ENCODE assay signal across 17 cellular contexts in genomic region chr14:92500491-92500941, GRCh38. TPM values are rescaled to one million over a fixed set of nuclear protein-coding genes. Genes with fewer than 3 reads are reported as not detected.
DNase-seq lines count a peak whose midpoint lies in the region; ATAC-seq and TF ChIP-seq lines count a peak whose summit lies in the region.
"Had no signal": no experiment of that assay in that cellular context is flagged by ENCODE, and none has a peak within 500 bp of the region (broad histone marks: within the 10 kb centered on the region; RNA-seq: fewer than 3 reads in every experiment).

No MANE protein-coding gene starts in this region.

- BruUV-seq in IMR-90 (replicated peaks; lab: Mats Ljungman, UMichigan) = no TSS peak

- no peak overlapping the region for H3K27ac ChIP-seq in BLaER1
- H3K27ac ChIP-seq in IMR-90 (ENCODE audit: insufficient read depth, low read length) = no peak overlapping the region
- H3K27ac ChIP-seq: gastroesophageal sphincter, neutrophil had no signal

- peaks cover 26% of the 10 kb centered on the region for H3K9me1 ChIP-seq in IMR-90 (ENCODE audit: insufficient read depth, low read length)

- no peaks in the 10 kb centered on the region for H3K9me3 Mint-ChIP-seq in neural crest cell
- no peaks in the 10 kb centered on the region for H3K9me3 Mint-ChIP-seq in stimulated activated memory B cell treated with anti-CD40 and anti-IgM and Interleukin-4, amounts not matched to agents 10 μg/mL and 1 μg/mL and 100 μg/mL, for 72 hours
- H3K9me3 Mint-ChIP-seq: activated naive CD8-positive, alpha-beta T cell treated with anti-CD3 and anti-CD28 coated beads, Interleukin-2, amount 50 U/mL, for 24 hours; stimulated activated naive B cell treated with anti-CD40 and anti-IgM and Interleukin-4, amounts not matched to agents 10 μg/mL and 1 μg/mL and 100 μg/mL, for 72 hours had no signal

- H2BK120ac ChIP-seq in IMR-90 (ENCODE audit: low read depth, low read length) = 0 out of 2 replicates have a peak overlapping the region, but pooled peaks have one; percentile 19

- DNase-seq in IMR-90 (no peak), epidermal melanocyte (ENCODE audit: insufficient read length, low spot score) (peak; percentile 73), neural crest cell (ENCODE audit: low read depth, low spot score) (peak; percentile 29), D341Med (ENCODE audit: low spot score) (no peak), NCI-H2029 treated with DMSO at 0.1 percent for 48 hours (lab: John Stamatoyannopoulos, UW) (no peak)
- DNase-seq: activated naive CD8-positive, alpha-beta T cell treated with anti-CD3 and anti-CD28 coated beads, Interleukin-2, amount 50 U/mL, for 24 hours; activated T-cell treated with anti-CD3 and anti-CD28 coated beads for 4 hours; NCI-H1417; stimulated activated naive B cell treated with anti-CD40 and anti-IgM and Interleukin-4, amounts not matched to agents 10 μg/mL and 1 μg/mL and 100 μg/mL, for 72 hours had no signal

- intact Hi-C loops in IMR-90 (cut with micrococcal nuclease) = no loop called here

- no peak overlapping the region for H2AK9ac ChIP-seq in IMR-90 (replicated peaks; ENCODE audit: low read depth, low read length, poor library complexity)

- in situ Hi-C loops in IMR-90 (cut with MboI; ENCODE audit: low sequenced_read_pairs) = no loop called here

- H2BK15ac ChIP-seq in IMR-90 (ENCODE audit: low read depth, low read length) = no peak overlapping the region

- peak overlapping the region; percentile 15; the same call in 1 of the 2 replicates for H3K9ac ChIP-seq in BLaER1
- no peak overlapping the region for H3K9ac ChIP-seq in IMR-90 (ENCODE audit: low read depth, low read length)

- H3K4me3 ChIP-seq in BLaER1 (no peak overlapping the region), IMR-90 (ENCODE audit: insufficient read depth, low read depth, low read length) (no peak overlapping the region)
- H3K4me3 ChIP-seq: gastroesophageal sphincter had no signal

- H3K4me2 ChIP-seq in BLaER1 (peak overlapping the region; percentile 55), IMR-90 (ENCODE audit: low read depth, low read length) (no peak overlapping the region)

- H3K27me3 ChIP-seq in BLaER1 = no peaks in the 10 kb centered on the region
- no peaks in the 10 kb centered on the region for H3K27me3 ChIP-seq in IMR-90 (ENCODE audit: control insufficient read depth, insufficient read depth, low read length)
- H3K27me3 ChIP-seq: gastroesophageal sphincter, neutrophil had no signal

- H4K20me1 ChIP-seq in BLaER1 (no peaks in the 10 kb centered on the region), IMR-90 (ENCODE audit: insufficient read depth, low read length) (no peaks in the 10 kb centered on the region)

- no peak overlapping the region for H2BK5ac ChIP-seq in IMR-90 (ENCODE audit: low read depth, low read length, poor library complexity, severe bottlenecking)

- peaks cover 35% of the 10 kb centered on the region for H3K4me1 Mint-ChIP-seq in neural crest cell
- H3K4me1 Mint-ChIP-seq in stimulated activated memory B cell treated with anti-CD40 and anti-IgM and Interleukin-4, amounts not matched to agents 10 μg/mL and 1 μg/mL and 100 μg/mL, for 72 hours = peaks cover 23% of the 10 kb centered on the region

- ATAC-seq in IMR-90 (ENCODE audit: low read depth) (no peak), GM21528 (IDR thresholded peaks at IDR 0.05; ENCODE audit: low FRiP score, unreplicated experiment) (no peak)
- no peak for ATAC-seq in stimulated activated memory B cell treated with anti-CD40 and anti-IgM and Interleukin-4, amounts not matched to agents 10 μg/mL and 1 μg/mL and 100 μg/mL, for 72 hours
- ATAC-seq: activated naive CD8-positive, alpha-beta T cell treated with anti-CD3 and anti-CD28 coated beads, Interleukin-2, amount 50 U/mL, for 24 hours; gastroesophageal sphincter; HCT116; left lobe of liver; stimulated activated naive B cell treated with anti-CD40 and anti-IgM and Interleukin-4, amounts not matched to agents 10 μg/mL and 1 μg/mL and 100 μg/mL, for 72 hours had no signal

- TF ChIP-seq CTCF in IMR-90 (conservative IDR thresholded peaks at IDR 0.05; ENCODE audit: low read depth, low read length) (no peak), neural crest cell (conservative IDR thresholded peaks at IDR 0.05) (no peak)

- H2AK5ac ChIP-seq in IMR-90 (ENCODE audit: low read depth, low read length) = peak overlapping the region; percentile 33; the same call in 1 of the 2 replicates

- no peak overlapping the region for H3K18ac ChIP-seq in IMR-90 (ENCODE audit: low read depth, low read length)

- peaks cover 0 to 2% of the 10 kb centered on the region in 2 experiments; a peak in 1 of 4 replicates for H3K79me1 ChIP-seq in IMR-90 (ENCODE audit: low read depth in 1 of 2, low read length in 2 of 2)

- peak overlapping the region; percentile 53; the same call in 1 of the 2 replicates for H2BK20ac ChIP-seq in IMR-90 (ENCODE audit: low read depth, low read length)

- H3K56ac ChIP-seq in IMR-90 (ENCODE audit: extremely low read depth, insufficient read depth, low read length) = no peak overlapping the region

- peak overlapping the region; percentile 88 for H3K27ac Mint-ChIP-seq in neural crest cell (ENCODE audit: unreplicated experiment)
- H3K27ac Mint-ChIP-seq in stimulated activated memory B cell treated with anti-CD40 and anti-IgM and Interleukin-4, amounts not matched to agents 10 μg/mL and 1 μg/mL and 100 μg/mL, for 72 hours = no peak overlapping the region
- H3K27ac Mint-ChIP-seq: activated naive CD8-positive, alpha-beta T cell treated with anti-CD3 and anti-CD28 coated beads, Interleukin-2, amount 50 U/mL, for 24 hours; B cell; stimulated activated naive B cell treated with anti-CD40 and anti-IgM and Interleukin-4, amounts not matched to agents 10 μg/mL and 1 μg/mL and 100 μg/mL, for 72 hours had no signal

- H3K4ac ChIP-seq in IMR-90 (ENCODE audit: low read depth, low read length) = no peak overlapping the region; the same call in 1 of the 2 replicates

- H3K9me3 ChIP-seq in BLaER1 (no peaks in the 10 kb centered on the region), IMR-90 (ENCODE audit: control insufficient read depth, insufficient read depth, low read length) (no peaks in the 10 kb centered on the region)
- H3K9me3 ChIP-seq: gastroesophageal sphincter, neutrophil had no signal

- no peak for TF ChIP-seq RAD21 in IMR-90 (IDR thresholded peaks at IDR 0.05; ENCODE audit: low read length)

- H3K27me3 Mint-ChIP-seq in neural crest cell (ENCODE audit: low read depth) = no peaks in the 10 kb centered on the region
- H3K27me3 Mint-ChIP-seq in stimulated activated memory B cell treated with anti-CD40 and anti-IgM and Interleukin-4, amounts not matched to agents 10 μg/mL and 1 μg/mL and 100 μg/mL, for 72 hours = peaks cover 18% of the 10 kb centered on the region
- H3K27me3 Mint-ChIP-seq: activated naive CD8-positive, alpha-beta T cell treated with anti-CD3 and anti-CD28 coated beads, Interleukin-2, amount 50 U/mL, for 24 hours; B cell had no signal

- H3K23ac ChIP-seq in IMR-90 (ENCODE audit: low read depth, low read length) = no peak overlapping the region

- H3K36me3 ChIP-seq in BLaER1 (no peaks in the 10 kb centered on the region), IMR-90 (ENCODE audit: control insufficient read depth, insufficient read depth, low read length) (no peaks in the 10 kb centered on the region)
- H3K36me3 ChIP-seq: gastroesophageal sphincter, neutrophil had no signal

- H3K14ac ChIP-seq in IMR-90 (replicated peaks; ENCODE audit: low read depth, low read length) = no peak overlapping the region

- no peak for TF ChIP-seq POLR2A in IMR-90 (IDR thresholded peaks at IDR 0.05; ENCODE audit: low read depth, low read length)

- H2AFZ ChIP-seq in IMR-90 (replicated peaks; ENCODE audit: low read length, poor library complexity) = no peak overlapping the region

- WGBS in IMR-90 (ENCODE audit: extremely low coverage in 2 of 2, insufficient read length in 1 of 2), 2 experiments = no CpG with 5 or more reads among the region's 6 CpGs

- H3K4me1 ChIP-seq in BLaER1 (peaks cover 37% of the 10 kb centered on the region), IMR-90 (ENCODE audit: control insufficient read depth, insufficient read depth, low read length) (peaks cover 18% of the 10 kb centered on the region)
- H3K4me1 ChIP-seq: gastroesophageal sphincter had no signal

- POLR2A ChIA-PET in IMR-90 (lab: Charles Lee; ENCODE audit: unreplicated experiment) = no interaction called here

- H3K36me3 Mint-ChIP-seq in neural crest cell (ENCODE audit: low read depth) = no peaks in the 10 kb centered on the region
- H3K36me3 Mint-ChIP-seq in stimulated activated memory B cell treated with anti-CD40 and anti-IgM and Interleukin-4, amounts not matched to agents 10 μg/mL and 1 μg/mL and 100 μg/mL, for 72 hours = no peaks in the 10 kb centered on the region
- H3K36me3 Mint-ChIP-seq: stimulated activated naive B cell treated with anti-CD40 and anti-IgM and Interleukin-4, amounts not matched to agents 10 μg/mL and 1 μg/mL and 100 μg/mL, for 72 hours had no signal

- H3K4me3 Mint-ChIP-seq in neural crest cell = peak overlapping the region; percentile 73
- H3K4me3 Mint-ChIP-seq in stimulated activated memory B cell treated with anti-CD40 and anti-IgM and Interleukin-4, amounts not matched to agents 10 μg/mL and 1 μg/mL and 100 μg/mL, for 72 hours = no peak overlapping the region
- H3K4me3 Mint-ChIP-seq: activated naive CD8-positive, alpha-beta T cell treated with anti-CD3 and anti-CD28 coated beads, Interleukin-2, amount 50 U/mL, for 24 hours; B cell; stimulated activated naive B cell treated with anti-CD40 and anti-IgM and Interleukin-4, amounts not matched to agents 10 μg/mL and 1 μg/mL and 100 μg/mL, for 72 hours had no signal

- dilution Hi-C loops in IMR-90 (cut with HindIII; ENCODE audit: low sequenced_read_pairs, unreplicated experiment) = no loop called here

- H4K8ac ChIP-seq in IMR-90 (ENCODE audit: low read depth in 2 of 2, low read length in 2 of 2) = no peak overlapping the region; a peak in 1 of 4 replicates

- CTCF ChIA-PET in IMR-90 (lab: Yijun Ruan, JAX) = interaction anchor here (1.0 kb wide), 1 partner anchor 180 kb away, joined by 3 read pairs; no protein-coding TSS in a partner anchor

- no peak overlapping the region for H4K5ac ChIP-seq in IMR-90 (ENCODE audit: low read depth, low read length)

- peak overlapping the region; percentile 49; the same call in 1 of the 2 replicates for H4K91ac ChIP-seq in IMR-90 (ENCODE audit: insufficient read depth, low read depth, low read length)

TF ChIP-seq in IMR-90, 13 proteins besides CTCF, POLR2A, EP300 and RAD21 (continues in another document):
- no peak for TF ChIP-seq RCOR1 (IDR thresholded peaks at IDR 0.05; ENCODE audit: insufficient replicate concordance, low read length)

RNA-seq across cellular contexts. Expression of gene RIN3, which starts 13.1 kb away (rescaled TPM):
- total RNA-seq in IMR-90 (2012; rRNA removed) (2.2 and 2.5 TPM in 2 replicates), neural crest cell (12.1 and 12.7 TPM in 2 replicates)
- polyA plus RNA-seq in IMR-90 (2012; rRNA removed) = 11.1 and 11.6 TPM in 2 replicates
- polyA plus RNA-seq in IMR-90 (2012; cell fraction: cytosol; rRNA removed) = 8.9 and 13.9 TPM in 2 replicates
- 10.8 and 19.9 TPM in 2 replicates for polyA plus RNA-seq in IMR-90 (2012; cell fraction: nucleus; rRNA removed; ENCODE audit: low replicate concordance)

Comparison
In these comparisons a context has a peak if more than half of its experiments do, and no peak if none do; other contexts are left out.
1. DNase-seq: peak in epidermal melanocyte (single experiment) and neural crest cell (single experiment); none in IMR-90 (single experiment), D341Med (single experiment) and NCI-H2029 treated with DMSO at 0.1 percent for 48 hours (single experiment).